In genomic region chr4:84258905-84259830, GRCh38 we compare ENCODE assay signal across 8 cellular contexts.
A peak's percentile ranks its signal among the peaks of the same experiment; 100 is the strongest.
DNase-seq lines count a peak whose midpoint lies in the region; ATAC-seq and TF ChIP-seq lines count a peak whose summit lies in the region.

No MANE protein-coding gene starts in this region.

- no peaks in the 10 kb centered on the region for H3K4me1 Mint-ChIP-seq in type B pancreatic cell (ENCODE audit: unreplicated experiment)

- TF ChIP-seq POLR2A in GM18505 (IDR thresholded peaks at IDR 0.05; ENCODE audit: borderline replicate concordance, extremely low read depth, insufficient read depth, insufficient read length), result no peak

- TF ChIP-seq CTCF in A673 (conservative IDR thresholded peaks at IDR 0.05; ENCODE audit: low read depth, low read length) (peak; percentile 57), type B pancreatic cell (conservative IDR thresholded peaks at IDR 0.05) (peak; percentile 73)

- CTCF ChIA-PET in A673 (lab: Charles Lee), result no interaction called here

- no peak overlapping the region for H3K27ac Mint-ChIP-seq in type B pancreatic cell

- no peaks in the 10 kb centered on the region for H3K9me3 ChIP-seq in A673 (ENCODE audit: low read depth, low read length, poor library complexity, severe bottlenecking)

- no TSS peak for BruUV-seq in A673 (replicated peaks; lab: Mats Ljungman, UMichigan)

- no peak overlapping the region for H3K4me3 ChIP-seq in A673 (ENCODE audit: low read depth, low read length, poor library complexity, severe bottlenecking)

- H3K4me1 ChIP-seq in A673 (ENCODE audit: insufficient read depth, low read length, poor library complexity, severe bottlenecking), result no peaks in the 10 kb centered on the region

- H3K9me3 Mint-ChIP-seq in type B pancreatic cell, result peaks cover 9% of the 10 kb centered on the region

- peak; percentile 83 for ATAC-seq in GM18505 (IDR thresholded peaks at IDR 0.05; ENCODE audit: unreplicated experiment)
- ATAC-seq in HG02763 (IDR thresholded peaks at IDR 0.05; ENCODE audit: unreplicated experiment), result peak; percentile 62
- ATAC-seq in esophagus mucosa, result peak; percentile 65

- H3K27me3 Mint-ChIP-seq in type B pancreatic cell, result no peaks in the 10 kb centered on the region

- intact Hi-C loops in A673 (cut with micrococcal nuclease; ENCODE audit: unreplicated experiment), result loop anchor here (5.0 to 10.0 kb wide), 2 partner anchors 344 to 612 kb away; no protein-coding TSS in a partner anchor

- POLR2A ChIA-PET in A673 (lab: Charles Lee; ENCODE audit: low non-redundant PET), result no interaction called here

- no peak overlapping the region for H3K4me3 Mint-ChIP-seq in type B pancreatic cell

- no peak overlapping the region for H3K27ac ChIP-seq in A673 (ENCODE audit: low read depth, low read length, poor library complexity, severe bottlenecking)

- peak; percentile 24 for DNase-seq in A673 (ENCODE audit: low spot score)
- DNase-seq in NCI-H748 treated with DMSO at 0.1 percent for 48 hours (lab: John Stamatoyannopoulos, UW), result peak; percentile 8
- no peak for DNase-seq in type B pancreatic cell (ENCODE audit: extremely low spot score, unreplicated experiment)
- DNase-seq in GM19240 (ENCODE audit: insufficient read length, low spot score), result no peak
- DNase-seq in medulla oblongata (ENCODE audit: extremely low spot score), result no peak

- H3K36me3 Mint-ChIP-seq in type B pancreatic cell, result no peaks in the 10 kb centered on the region

- no peaks in the 10 kb centered on the region for H3K27me3 ChIP-seq in A673 (replicated peaks; ENCODE audit: insufficient read depth, low read depth, low read length, poor library complexity)

- no peaks in the 10 kb centered on the region for H3K36me3 ChIP-seq in A673 (ENCODE audit: insufficient read depth, low read length, poor library complexity, severe bottlenecking)

Comparison
In these comparisons a context has a peak if more than half of its experiments do, and no peak if none do; other contexts are left out.
1. DNase-seq: peak in A673 (single experiment) and NCI-H748 treated with DMSO at 0.1 percent for 48 hours (single experiment); none in type B pancreatic cell (single experiment), GM19240 (single experiment) and medulla oblongata (single experiment).
2. Peak in every context shown above with its lines, with median percentiles within 50 percentile points of each other: ATAC-seq.